ENCODE assay signal across 10 cellular contexts in genomic region chr15:77023576-77024272, GRCh38. TPM values are rescaled to one million over a fixed set of nuclear protein-coding genes. Genes with fewer than 3 reads are reported as not detected.
A peak's percentile ranks its signal among the peaks of the same experiment; 100 is the strongest.
DNase-seq lines count a peak whose midpoint lies in the region; ATAC-seq and TF ChIP-seq lines count a peak whose summit lies in the region.
"Had no signal": no experiment of that assay in that cellular context is flagged by ENCODE, and none has a peak within 500 bp of the region (broad histone marks: within the 10 kb centered on the region; RNA-seq: fewer than 3 reads in every experiment).

No MANE protein-coding gene starts in this region.

- peak overlapping the region; percentile 98 for H3K27ac Mint-ChIP-seq in activated CD4-positive, alpha-beta memory T cell treated with anti-CD3 and anti-CD28 coated beads for 36 hours
- peak overlapping the region; percentile 93 to 100 (median 98) for H3K27ac Mint-ChIP-seq in immature natural killer cell
- peak overlapping the region; percentile 92 to 99 for H3K27ac Mint-ChIP-seq in stimulated activated naive CD8-positive, alpha-beta T cell treated with anti-CD3 and anti-CD28 coated beads, Interleukin-15, amount 100 ng/mL, for 72 hours
- H3K27ac Mint-ChIP-seq in MCF 10A (ENCODE audit: low read depth, unreplicated experiment): no peak overlapping the region

- H3K36me3 Mint-ChIP-seq in activated CD4-positive, alpha-beta memory T cell treated with anti-CD3 and anti-CD28 coated beads for 36 hours: peaks cover 41% of the 10 kb centered on the region
- peaks cover 0 to 17% (median 6%) of the 10 kb centered on the region in 3 donors for H3K36me3 Mint-ChIP-seq in immature natural killer cell
- H3K36me3 Mint-ChIP-seq in MCF 10A (ENCODE audit: insufficient read depth, unreplicated experiment): no peaks in the 10 kb centered on the region

- POLR2A ChIA-PET in activated CD4-positive, alpha-beta memory T cell treated with anti-CD3 and anti-CD28 coated beads for 36 hours (lab: Charles Lee): interaction anchor here (0.8 to 2.9 kb wide), 3 partner anchors 10 to 28 kb away, joined by 4 to 21 read pairs (median 4); partner anchors contain the start of gene PSTPIP1
- POLR2A ChIA-PET in MCF 10A (lab: Yijun Ruan, JAX): interaction anchor here (0.5 to 0.7 kb wide), 2 partner anchors 115 to 615 kb away, joined by 3 read pairs; no protein-coding TSS in a partner anchor

- CTCF ChIA-PET in activated CD4-positive, alpha-beta memory T cell treated with anti-CD3 and anti-CD28 coated beads for 36 hours (lab: Charles Lee): interaction anchor here (0.7 to 5.3 kb wide), 24 partner anchors 8 to 520 kb away, joined by 3 to 77 read pairs (median 4); partner anchors contain the start of gene PSTPIP1
- CTCF ChIA-PET in MCF 10A (lab: Yijun Ruan, JAX): interaction anchor here (0.6 to 3.0 kb wide), 20 partner anchors 8 to 628 kb away, joined by 3 to 18 read pairs (median 4); no protein-coding TSS in a partner anchor

- BruUV-seq in MCF 10A (replicated peaks; lab: Mats Ljungman, UMichigan): no TSS peak

- H3K27me3 Mint-ChIP-seq in activated CD4-positive, alpha-beta memory T cell treated with anti-CD3 and anti-CD28 coated beads for 36 hours: no peaks in the 10 kb centered on the region
- H3K27me3 Mint-ChIP-seq in immature natural killer cell (ENCODE audit: low read depth in 3 of 3): peaks cover 0 to 10% (median 7%) of the 10 kb centered on the region in 3 donors
- no peaks in the 10 kb centered on the region for H3K27me3 Mint-ChIP-seq in stimulated activated naive CD8-positive, alpha-beta T cell treated with anti-CD3 and anti-CD28 coated beads, Interleukin-15, amount 100 ng/mL, for 72 hours
- H3K27me3 Mint-ChIP-seq in MCF 10A (ENCODE audit: insufficient read depth, unreplicated experiment): no peaks in the 10 kb centered on the region

- no peak for TF ChIP-seq CTCF in MCF 10A (IDR thresholded peaks at IDR 0.05; ENCODE audit: unreplicated experiment)

- DNase-seq in activated effector memory CD4-positive, alpha-beta T cell treated with anti-CD3 and anti-CD28 coated beads, Interleukin-2, amount 50 U/mL, for 16 hours: peak; percentile 61
- DNase-seq in activated effector memory CD4-positive, alpha-beta T cell treated with Interleukin-2 at 50 U/mL for 16 hours: no peak
- DNase-seq in activated CD4-positive, alpha-beta memory T cell treated with anti-CD3 and anti-CD28 coated beads for 36 hours: no peak
- peak; percentile 43 to 54 (median 46) for DNase-seq in immature natural killer cell
- DNase-seq in stimulated activated naive CD8-positive, alpha-beta T cell treated with anti-CD3 and anti-CD28 coated beads, Interleukin-15, amount 100 ng/mL, for 72 hours: no peak
- no peak for DNase-seq in MV-4-11 (lab: John Stamatoyannopoulos, UW)
- DNase-seq in MCF 10A (ENCODE audit: unreplicated experiment): no peak

- intact Hi-C loops in activated CD4-positive, alpha-beta memory T cell treated with anti-CD3 and anti-CD28 coated beads for 36 hours (cut with micrococcal nuclease): loop anchor here (5.0 kb wide), 1 partner anchor 121 kb away; no protein-coding TSS in a partner anchor
- intact Hi-C loops in MCF 10A (cut with micrococcal nuclease): loop anchor here (1.0 to 10.0 kb wide), 4 partner anchors 94 to 520 kb away; partner anchors contain the start of gene SCAPER

- H3K9me3 Mint-ChIP-seq in activated CD4-positive, alpha-beta memory T cell treated with anti-CD3 and anti-CD28 coated beads for 36 hours: no peaks in the 10 kb centered on the region
- H3K9me3 Mint-ChIP-seq in immature natural killer cell (no peaks in the 10 kb centered on the region), MCF 10A (ENCODE audit: unreplicated experiment) (no peaks in the 10 kb centered on the region)
- no peaks in the 10 kb centered on the region for H3K9me3 Mint-ChIP-seq in stimulated activated naive CD8-positive, alpha-beta T cell treated with anti-CD3 and anti-CD28 coated beads, Interleukin-15, amount 100 ng/mL, for 72 hours

- H3K4me1 Mint-ChIP-seq in activated CD4-positive, alpha-beta memory T cell treated with anti-CD3 and anti-CD28 coated beads for 36 hours (ENCODE audit: low read depth): peaks cover 57% of the 10 kb centered on the region
- H3K4me1 Mint-ChIP-seq in immature natural killer cell (peaks cover 70 to 73% of the 10 kb centered on the region in 2 donors), MCF 10A (ENCODE audit: insufficient read depth, unreplicated experiment) (peaks cover 9% of the 10 kb centered on the region)
- H3K4me1 Mint-ChIP-seq in stimulated activated naive CD8-positive, alpha-beta T cell treated with anti-CD3 and anti-CD28 coated beads, Interleukin-15, amount 100 ng/mL, for 72 hours: peaks cover 64% of the 10 kb centered on the region

- no peak overlapping the region for H3K4me3 Mint-ChIP-seq in activated CD4-positive, alpha-beta memory T cell treated with anti-CD3 and anti-CD28 coated beads for 36 hours
- peak overlapping the region; percentile 70 to 81 (median 79) for H3K4me3 Mint-ChIP-seq in immature natural killer cell
- H3K4me3 Mint-ChIP-seq in stimulated activated naive CD8-positive, alpha-beta T cell treated with anti-CD3 and anti-CD28 coated beads, Interleukin-15, amount 100 ng/mL, for 72 hours: peak overlapping the region; percentile 23 to 27
- H3K4me3 Mint-ChIP-seq in MCF 10A (ENCODE audit: unreplicated experiment): no peak overlapping the region

- no peak for ATAC-seq in stimulated activated naive CD8-positive, alpha-beta T cell treated with anti-CD3 and anti-CD28 coated beads, Interleukin-15, amount 100 ng/mL, for 72 hours
- ATAC-seq in HG03139 (IDR thresholded peaks at IDR 0.05; ENCODE audit: unreplicated experiment): no peak

RNA-seq across cellular contexts. Expression of gene PSTPIP1, which starts 28.8 kb away (rescaled TPM):
- total RNA-seq in activated CD4-positive, alpha-beta memory T cell treated with anti-CD3 and anti-CD28 coated beads for 36 hours: 100 to 1,000 TPM; 155 to 164 TPM
- 100 to 1,000 TPM in 1 of 3 donors, 10 to 100 TPM in 2; 84.4 to 127 (median 99.3) TPM for polyA plus RNA-seq in immature natural killer cell
- total RNA-seq in MCF 10A (2022): 1.2 TPM in 2 replicates
- total RNA-seq: epithelial cell of proximal tubule, NCI-H460 had no signal

RNA-seq across cellular contexts. Expression of gene TSPAN3, which starts 47.2 kb away (rescaled TPM):
- total RNA-seq in activated CD4-positive, alpha-beta memory T cell treated with anti-CD3 and anti-CD28 coated beads for 36 hours: 10 to 100 TPM; 28.9 to 29.1 TPM
- 100 to 1,000 TPM in 2 of 3 donors, 10 to 100 TPM in 1; 96.3 to 145 (median 105) TPM for polyA plus RNA-seq in immature natural killer cell
- 96.6 and 96.8 TPM in 2 replicates for total RNA-seq in MCF 10A (2022)

Comparison
In these comparisons a context has a peak if more than half of its experiments do, and no peak if none do; other contexts are left out.
1. DNase-seq: peak in activated effector memory CD4-positive, alpha-beta T cell treated with anti-CD3 and anti-CD28 coated beads, Interleukin-2, amount 50 U/mL, for 16 hours (single experiment) and immature natural killer cell (3 of 3); none in activated effector memory CD4-positive, alpha-beta T cell treated with Interleukin-2 at 50 U/mL for 16 hours (single experiment), activated CD4-positive, alpha-beta memory T cell treated with anti-CD3 and anti-CD28 coated beads for 36 hours (single experiment), stimulated activated naive CD8-positive, alpha-beta T cell treated with anti-CD3 and anti-CD28 coated beads, Interleukin-15, amount 100 ng/mL, for 72 hours (0 of 2), MV-4-11 (single experiment) and MCF 10A (single experiment).
2. H3K4me3 Mint-ChIP-seq: peak in immature natural killer cell (5 of 5) and stimulated activated naive CD8-positive, alpha-beta T cell treated with anti-CD3 and anti-CD28 coated beads, Interleukin-15, amount 100 ng/mL, for 72 hours (2 of 2); none in activated CD4-positive, alpha-beta memory T cell treated with anti-CD3 and anti-CD28 coated beads for 36 hours (single experiment) and MCF 10A (single experiment).
3. RNA of gene PSTPIP1, which starts 28.8 kb away (total RNA-seq): 155 to 164 TPM in activated CD4-positive, alpha-beta memory T cell treated with anti-CD3 and anti-CD28 coated beads for 36 hours; 1.2 TPM in MCF 10A; every median in the first group is over 10 times any median in the second.